In genomic region chr11:88171982-88172381, GRCh38 we compare ENCODE assay signal across 22 cellular contexts. TPM values are rescaled to one million over a fixed set of nuclear protein-coding genes. Genes with fewer than 3 reads are reported as not detected.
"Had no signal": no experiment of that assay in that cellular context is flagged by ENCODE, and none has a peak within 500 bp of the region (broad histone marks: within the 10 kb centered on the region; RNA-seq: fewer than 3 reads in every experiment).

No MANE protein-coding gene starts in this region.

- H3K27me3 ChIP-seq: gastrocnemius medialis, transverse colon had no signal

- ATAC-seq: activated CD8-positive, alpha-beta T cell treated with anti-CD3 and anti-CD28 coated beads for 36 hours; activated naive CD8-positive, alpha-beta T cell treated with anti-CD3 and anti-CD28 coated beads, Interleukin-2, amount 50 U/mL, for 24 hours; gastrocnemius medialis; left cardiac atrium; sciatic nerve; stimulated activated naive B cell treated with anti-CD40 and anti-IgM and Interleukin-4, amounts not matched to agents 10 μg/mL and 1 μg/mL and 100 μg/mL, for 72 hours; T-cell had no signal

- H3K36me3 Mint-ChIP-seq: memory B cell; stimulated activated naive B cell treated with anti-CD40 and anti-IgM and Interleukin-4, amounts not matched to agents 10 μg/mL and 1 μg/mL and 100 μg/mL, for 72 hours; T-cell had no signal

- H3K27ac Mint-ChIP-seq: activated CD4-positive, alpha-beta T cell treated with anti-CD3 and anti-CD28 coated beads, Interleukin-2, amount 10 ng/mL, durations not matched to agents 7 days and 5 days; activated CD8-positive, alpha-beta T cell treated with anti-CD3 and anti-CD28 coated beads for 36 hours; activated naive CD8-positive, alpha-beta T cell treated with anti-CD3 and anti-CD28 coated beads, Interleukin-2, amount 50 U/mL, for 24 hours; activated T-helper 1 cell treated with anti-CD3 and anti-CD28 coated beads, Interleukin-12 subunit alpha, Interleukin-12 subunit beta, Interleukin-2, Interleukin-4 antibody, amounts not matched to agents 30 ng/mL and 10 ng/mL and 1 ng/mL, durations not matched to agents 14 hours and 24 hours and 36 hours; memory B cell; stimulated activated naive B cell treated with anti-CD40 and anti-IgM and Interleukin-4, amounts not matched to agents 10 μg/mL and 1 μg/mL and 100 μg/mL, for 72 hours; T-cell; T-helper 2 cell treated with Interferon-gamma antibody and Interleukin-4, amounts not matched to agents 5 μg/mL and 100 μg/mL, for 36 hours had no signal

- H3K27ac ChIP-seq: gastrocnemius medialis, transverse colon, VCaP had no signal

- H3K9me3 Mint-ChIP-seq: activated CD4-positive, alpha-beta T cell treated with anti-CD3 and anti-CD28 coated beads, Interleukin-2, amount 10 ng/mL, durations not matched to agents 7 days and 5 days; activated CD8-positive, alpha-beta T cell treated with anti-CD3 and anti-CD28 coated beads for 36 hours; activated naive CD8-positive, alpha-beta T cell treated with anti-CD3 and anti-CD28 coated beads, Interleukin-2, amount 50 U/mL, for 24 hours; activated T-helper 1 cell treated with anti-CD3 and anti-CD28 coated beads, Interleukin-12 subunit alpha, Interleukin-12 subunit beta, Interleukin-2, Interleukin-4 antibody, amounts not matched to agents 30 ng/mL and 10 ng/mL and 1 ng/mL, durations not matched to agents 14 hours and 24 hours and 36 hours; memory B cell; neural crest cell; stimulated activated naive B cell treated with anti-CD40 and anti-IgM and Interleukin-4, amounts not matched to agents 10 μg/mL and 1 μg/mL and 100 μg/mL, for 72 hours; T-cell; T-helper 2 cell treated with Interferon-gamma antibody and Interleukin-4, amounts not matched to agents 5 μg/mL and 100 μg/mL, for 36 hours had no signal

- H3K4me3 Mint-ChIP-seq: activated CD4-positive, alpha-beta T cell treated with anti-CD3 and anti-CD28 coated beads, Interleukin-2, amount 10 ng/mL, durations not matched to agents 7 days and 5 days; activated CD8-positive, alpha-beta T cell treated with anti-CD3 and anti-CD28 coated beads for 36 hours; activated naive CD8-positive, alpha-beta T cell treated with anti-CD3 and anti-CD28 coated beads, Interleukin-2, amount 50 U/mL, for 24 hours; activated T-helper 1 cell treated with anti-CD3 and anti-CD28 coated beads, Interleukin-12 subunit alpha, Interleukin-12 subunit beta, Interleukin-2, Interleukin-4 antibody, amounts not matched to agents 30 ng/mL and 10 ng/mL and 1 ng/mL, durations not matched to agents 14 hours and 24 hours and 36 hours; memory B cell; neural crest cell; stimulated activated naive B cell treated with anti-CD40 and anti-IgM and Interleukin-4, amounts not matched to agents 10 μg/mL and 1 μg/mL and 100 μg/mL, for 72 hours; T-cell; T-helper 2 cell treated with Interferon-gamma antibody and Interleukin-4, amounts not matched to agents 5 μg/mL and 100 μg/mL, for 36 hours had no signal

- H3K9me3 ChIP-seq: gastrocnemius medialis, transverse colon had no signal

- DNase-seq: activated CD4-positive, alpha-beta T cell treated with anti-CD3 and anti-CD28 coated beads, Interleukin-2, amount 10 ng/mL, durations not matched to agents 7 days and 5 days; activated CD4-positive, CD25-positive, alpha-beta regulatory T cell treated with anti-CD3 and anti-CD28 coated beads, Interleukin-2, amount 50 U/mL, for 72 hours; activated CD8-positive, alpha-beta T cell treated with anti-CD3 and anti-CD28 coated beads for 36 hours; activated gamma-delta T cell; activated naive CD4-positive, alpha-beta T cell treated with anti-CD3 and anti-CD28 coated beads, Interleukin-2, amount 50 U/mL, for 16 hours; activated naive CD8-positive, alpha-beta T cell treated with anti-CD3 and anti-CD28 coated beads, Interleukin-2, amount 50 U/mL, for 24 hours; gastrocnemius medialis; hypothalamus; left cardiac atrium; occipital lobe; small intestine; stimulated activated CD4-positive, alpha-beta T cell treated with anti-CD3 and anti-CD28 coated beads, Interleukin-15, amount 100 ng/mL, for 24 hours; stimulated activated naive B cell treated with anti-CD40 and anti-IgM and Interleukin-4, amounts not matched to agents 10 μg/mL and 1 μg/mL and 100 μg/mL, for 72 hours; T-cell; transverse colon had no signal

RNA-seq across cellular contexts. Expression of gene RAB38, which starts 3.3 kb away (rescaled TPM):
- total RNA-seq: chondrocyte had no signal
